Comparison of ENCODE assay signal across 13 cellular contexts in the genomic region with DNA sequence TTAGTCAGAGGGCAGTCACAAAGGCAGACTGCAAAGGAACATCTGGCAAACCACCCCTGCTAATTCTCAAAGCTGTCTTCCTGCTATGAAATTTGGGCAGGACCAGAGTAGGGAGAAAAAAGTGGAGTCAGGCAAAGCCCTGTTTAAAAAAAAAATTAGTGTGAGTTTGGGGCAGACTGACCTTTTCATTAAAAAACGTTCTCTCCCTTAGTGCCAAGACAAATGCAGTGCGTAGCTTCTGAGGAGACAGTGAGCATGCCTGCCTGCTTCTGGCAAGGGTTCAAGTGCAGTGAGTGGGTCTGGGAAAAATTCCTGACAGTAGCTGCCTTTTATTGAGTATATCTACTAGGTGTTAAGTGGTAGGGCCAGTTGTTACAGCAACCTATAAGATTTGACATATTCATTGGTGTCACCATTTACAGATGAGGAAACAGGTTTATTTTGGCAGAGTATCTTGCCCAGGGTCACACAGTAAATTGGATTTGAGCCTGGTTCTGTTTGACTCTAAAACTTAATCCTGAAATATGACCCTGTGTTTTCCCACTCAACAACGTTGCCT.
DNase-seq lines count a peak whose midpoint lies in the region; ATAC-seq and TF ChIP-seq lines count a peak whose summit lies in the region.
"Had no signal": no experiment of that assay in that cellular context is flagged by ENCODE, and none has a peak within 500 bp of the region (broad histone marks: within the 10 kb centered on the region; RNA-seq: fewer than 3 reads in every experiment).

No MANE protein-coding gene starts in this region.

- no peak overlapping the region for H3K27ac Mint-ChIP-seq in activated CD4-positive, alpha-beta T cell treated with anti-CD3 and anti-CD28 coated beads, Interleukin-2, amount 10 ng/mL, durations not matched to agents 7 days and 5 days

- no peaks in the 10 kb centered on the region for H3K9me3 Mint-ChIP-seq in activated CD4-positive, alpha-beta T cell treated with anti-CD3 and anti-CD28 coated beads, Interleukin-2, amount 10 ng/mL, durations not matched to agents 7 days and 5 days

- H3K27ac ChIP-seq in HUES48 (ENCODE audit: low read depth, low read length) (peak overlapping the region; percentile 54), VCaP (peak overlapping the region; percentile 34), right atrium auricular region (no peak overlapping the region)
- H3K27ac ChIP-seq: KMS-11, SJSA1 had no signal

- no peak overlapping the region for H3K4me3 ChIP-seq in HUES48 (ENCODE audit: low read depth, low read length)
- no peak overlapping the region for H3K4me3 ChIP-seq in right atrium auricular region
- H3K4me3 ChIP-seq: lung, SJSA1 had no signal

- POLR2A ChIA-PET in activated CD4-positive, alpha-beta T cell treated with anti-CD3 and anti-CD28 coated beads, Interleukin-2, amount 10 ng/mL, durations not matched to agents 7 days and 5 days (lab: Charles Lee): no interaction called here

- CTCF ChIA-PET in activated CD4-positive, alpha-beta T cell treated with anti-CD3 and anti-CD28 coated beads, Interleukin-2, amount 10 ng/mL, durations not matched to agents 7 days and 5 days (lab: Charles Lee): interaction anchor here (0.9 to 1.3 kb wide), 2 partner anchors 15 to 22 kb away, joined by 3 to 4 read pairs; no protein-coding TSS in a partner anchor

- H3K27me3 ChIP-seq in HUES48 (ENCODE audit: control insufficient read depth, insufficient read depth, low read length): no peaks in the 10 kb centered on the region
- H3K27me3 ChIP-seq in right atrium auricular region: no peaks in the 10 kb centered on the region
- H3K27me3 ChIP-seq: SJSA1 had no signal

- H3K36me3 ChIP-seq in HUES48 (ENCODE audit: control insufficient read depth, insufficient read depth, low read length) (peaks cover 4% of the 10 kb centered on the region; the same call in 1 of the 2 replicates), right atrium auricular region (no peaks in the 10 kb centered on the region)

- peaks cover 9% of the 10 kb centered on the region for H3K4me1 Mint-ChIP-seq in activated CD4-positive, alpha-beta T cell treated with anti-CD3 and anti-CD28 coated beads, Interleukin-2, amount 10 ng/mL, durations not matched to agents 7 days and 5 days

- H3K4me1 ChIP-seq in HUES48 (ENCODE audit: control insufficient read depth, insufficient read depth, low read length) (peaks cover 37% of the 10 kb centered on the region), right atrium auricular region (peaks cover 0 to 37% of the 10 kb centered on the region in 2 donors)
- H3K4me1 ChIP-seq: SJSA1 had no signal

- H3K27me3 Mint-ChIP-seq in activated CD4-positive, alpha-beta T cell treated with anti-CD3 and anti-CD28 coated beads, Interleukin-2, amount 10 ng/mL, durations not matched to agents 7 days and 5 days: no peaks in the 10 kb centered on the region

- ATAC-seq in HG03196 (IDR thresholded peaks at IDR 0.05; ENCODE audit: unreplicated experiment) (no peak), HG02610 (IDR thresholded peaks at IDR 0.05; ENCODE audit: unreplicated experiment) (no peak)

- TF ChIP-seq CTCF in VCaP (conservative IDR thresholded peaks at IDR 0.05): no peak
- TF ChIP-seq CTCF in right atrium auricular region (IDR thresholded peaks at IDR 0.05): no peak

- DNase-seq in AG08395 (ENCODE audit: low spot score): peak; percentile 76
- peak; percentile 55 for DNase-seq in right atrium auricular region (ENCODE audit: low spot score)
- DNase-seq in activated CD4-positive, alpha-beta T cell treated with anti-CD3 and anti-CD28 coated beads, Interleukin-2, amount 10 ng/mL, durations not matched to agents 7 days and 5 days: no peak
- no peak for DNase-seq in NCI-H1436 (lab: John Stamatoyannopoulos, UW)
- DNase-seq: activated CD8-positive, alpha-beta memory T cell treated with anti-CD3 and anti-CD28 coated beads for 24 hours; dermis blood vessel endothelial cell had no signal

- H3K9ac ChIP-seq in HUES48 (ENCODE audit: low read depth, low read length): no peak overlapping the region
- H3K9ac ChIP-seq: KMS-11 had no signal

- H3K36me3 Mint-ChIP-seq in activated CD4-positive, alpha-beta T cell treated with anti-CD3 and anti-CD28 coated beads, Interleukin-2, amount 10 ng/mL, durations not matched to agents 7 days and 5 days (ENCODE audit: low read depth): peaks cover 4% of the 10 kb centered on the region

- no peak overlapping the region for H3K4me3 Mint-ChIP-seq in activated CD4-positive, alpha-beta T cell treated with anti-CD3 and anti-CD28 coated beads, Interleukin-2, amount 10 ng/mL, durations not matched to agents 7 days and 5 days

- H3K9me3 ChIP-seq in HUES48 (ENCODE audit: control insufficient read depth, insufficient read depth, low read length): no peaks in the 10 kb centered on the region
- H3K9me3 ChIP-seq in right atrium auricular region: no peaks in the 10 kb centered on the region
- H3K9me3 ChIP-seq: SJSA1 had no signal

Comparison
In these comparisons a context has a peak if more than half of its experiments do, and no peak if none do; other contexts are left out.
1. DNase-seq: peak in AG08395 (single experiment) and right atrium auricular region (single experiment); none in activated CD4-positive, alpha-beta T cell treated with anti-CD3 and anti-CD28 coated beads, Interleukin-2, amount 10 ng/mL, durations not matched to agents 7 days and 5 days (single experiment) and NCI-H1436 (single experiment).
2. H3K27ac ChIP-seq: peak in HUES48 (single experiment) and VCaP (single experiment); none in right atrium auricular region (0 of 2).